Comparison of ENCODE assay signal across 28 cellular contexts in the genomic region with DNA sequence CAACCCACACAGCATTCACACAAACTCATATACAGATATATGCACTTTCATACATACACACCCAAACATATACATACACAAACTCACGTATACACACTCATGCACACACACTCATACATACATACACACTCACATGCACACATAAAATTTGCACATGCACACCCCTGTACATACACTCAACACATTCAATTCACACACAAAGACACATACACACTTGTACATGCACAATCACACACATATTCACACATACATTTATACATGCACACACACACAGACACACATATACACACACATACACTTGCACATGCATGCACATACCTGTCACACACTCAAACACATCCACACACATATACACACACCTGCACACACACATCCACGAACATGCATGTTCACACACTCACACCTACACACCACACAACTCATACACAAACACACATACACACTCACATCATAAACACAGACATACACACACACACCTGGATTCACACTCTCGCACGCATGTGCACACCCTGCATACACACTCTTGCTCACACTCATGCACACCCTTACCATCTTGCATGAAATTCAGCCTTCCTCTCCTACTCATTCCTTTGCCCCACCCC.
"Had no signal": no experiment of that assay in that cellular context is flagged by ENCODE, and none has a peak within 500 bp of the region (broad histone marks: within the 10 kb centered on the region; RNA-seq: fewer than 3 reads in every experiment).

No MANE protein-coding gene starts in this region.

- H3K9me3 ChIP-seq: breast epithelium had no signal

- H3K36me3 Mint-ChIP-seq: activated naive CD4-positive, alpha-beta T cell treated with anti-CD3 and anti-CD28 coated beads, Interleukin-2, amount 10 ng/mL, durations not matched to agents 7 days and 5 days; activated naive CD8-positive, alpha-beta T cell treated with anti-CD3 and anti-CD28 coated beads for 36 hours; T-cell had no signal

- H3K4me1 ChIP-seq: breast epithelium had no signal

- ATAC-seq: Right ventricle myocardium inferior, T-cell had no signal

- H3K36me3 ChIP-seq: breast epithelium had no signal

- H3K27me3 ChIP-seq: breast epithelium had no signal

- DNase-seq: activated B cell treated with CpG ODN at 0.5 μM for 24 hours; activated CD4-positive, alpha-beta memory T cell treated with anti-CD3 and anti-CD28 coated beads, Interleukin-2, amount 10 ng/mL, durations not matched to agents 7 days and 5 days; activated CD4-positive, alpha-beta T cell treated with anti-CD3 and anti-CD28 coated beads for 1 hour; activated CD4-positive, alpha-beta T cell treated with anti-CD3 and anti-CD28 coated beads, Interleukin-2, amount 50 U/mL, for 1 hour; activated gamma-delta T cell treated with Interleukin-2 at 50 U/mL for 16 hours; activated naive CD4-positive, alpha-beta T cell treated with anti-CD3 and anti-CD28 coated beads, Interleukin-2, amount 10 ng/mL, durations not matched to agents 7 days and 5 days; activated naive CD8-positive, alpha-beta T cell treated with anti-CD3 and anti-CD28 coated beads for 36 hours; activated T-cell treated with anti-CD3 and anti-CD28 coated beads for 4 hours; activated T-cell treated with anti-CD3 and anti-CD28 coated beads, Interleukin-2, amount 50 U/mL, for 48 hours; aorta; central memory CD4-positive, alpha-beta T cell; NCI-H1105 treated with DMSO at 0.1 percent for 48 hours; NCI-H1436 treated with DMSO at 0.1 percent for 48 hours; NCI-H187; NCI-H2081; NCI-H510A treated with DMSO at 0.1 percent for 48 hours; NCI-H69; NK-92 treated with Interleukin-12 subunit alpha and Interleukin-12 subunit beta, amount 100 ng/mL, for 24 hours; OCI-M1; RPMI8226; T-cell; T-helper 2 cell; T1000 had no signal

- H3K4me3 ChIP-seq: breast epithelium, SK-N-MC had no signal

- H3K9me3 Mint-ChIP-seq: activated B cell treated with CpG ODN at 0.5 μM for 24 hours; activated CD4-positive, alpha-beta memory T cell treated with anti-CD3 and anti-CD28 coated beads, Interleukin-2, amount 10 ng/mL, durations not matched to agents 7 days and 5 days; activated naive CD4-positive, alpha-beta T cell treated with anti-CD3 and anti-CD28 coated beads, Interleukin-2, amount 10 ng/mL, durations not matched to agents 7 days and 5 days; activated naive CD8-positive, alpha-beta T cell treated with anti-CD3 and anti-CD28 coated beads for 36 hours; activated T-helper 2 cell treated with anti-CD3 and anti-CD28 coated beads, Interferon-gamma antibody, Interleukin-2, Interleukin-4, amounts not matched to agents 10 μg/mL and 5 μg/mL and 100 μg/mL, durations not matched to agents 14 hours and 24 hours and 36 hours; T-cell had no signal

- H3K27ac ChIP-seq: breast epithelium, SK-N-MC had no signal

- H3K4me1 Mint-ChIP-seq: activated CD4-positive, alpha-beta memory T cell treated with anti-CD3 and anti-CD28 coated beads, Interleukin-2, amount 10 ng/mL, durations not matched to agents 7 days and 5 days; activated naive CD4-positive, alpha-beta T cell treated with anti-CD3 and anti-CD28 coated beads, Interleukin-2, amount 10 ng/mL, durations not matched to agents 7 days and 5 days; activated naive CD8-positive, alpha-beta T cell treated with anti-CD3 and anti-CD28 coated beads for 36 hours; T-cell had no signal

- H3K4me3 Mint-ChIP-seq: activated B cell treated with CpG ODN at 0.5 μM for 24 hours; activated CD4-positive, alpha-beta memory T cell treated with anti-CD3 and anti-CD28 coated beads, Interleukin-2, amount 10 ng/mL, durations not matched to agents 7 days and 5 days; activated naive CD4-positive, alpha-beta T cell treated with anti-CD3 and anti-CD28 coated beads, Interleukin-2, amount 10 ng/mL, durations not matched to agents 7 days and 5 days; activated naive CD8-positive, alpha-beta T cell treated with anti-CD3 and anti-CD28 coated beads for 36 hours; T-cell had no signal

- FAIRE-seq: TTC549 had no signal

- H3K27ac Mint-ChIP-seq: activated B cell treated with CpG ODN at 0.5 μM for 24 hours; activated CD4-positive, alpha-beta memory T cell treated with anti-CD3 and anti-CD28 coated beads, Interleukin-2, amount 10 ng/mL, durations not matched to agents 7 days and 5 days; activated naive CD4-positive, alpha-beta T cell treated with anti-CD3 and anti-CD28 coated beads, Interleukin-2, amount 10 ng/mL, durations not matched to agents 7 days and 5 days; activated naive CD8-positive, alpha-beta T cell treated with anti-CD3 and anti-CD28 coated beads for 36 hours; activated T-helper 2 cell treated with anti-CD3 and anti-CD28 coated beads, Interferon-gamma antibody, Interleukin-2, Interleukin-4, amounts not matched to agents 10 μg/mL and 5 μg/mL and 100 μg/mL, durations not matched to agents 14 hours and 24 hours and 36 hours; T-cell had no signal
